9 cellular contexts compared by ENCODE assay signal in the genomic region with DNA sequence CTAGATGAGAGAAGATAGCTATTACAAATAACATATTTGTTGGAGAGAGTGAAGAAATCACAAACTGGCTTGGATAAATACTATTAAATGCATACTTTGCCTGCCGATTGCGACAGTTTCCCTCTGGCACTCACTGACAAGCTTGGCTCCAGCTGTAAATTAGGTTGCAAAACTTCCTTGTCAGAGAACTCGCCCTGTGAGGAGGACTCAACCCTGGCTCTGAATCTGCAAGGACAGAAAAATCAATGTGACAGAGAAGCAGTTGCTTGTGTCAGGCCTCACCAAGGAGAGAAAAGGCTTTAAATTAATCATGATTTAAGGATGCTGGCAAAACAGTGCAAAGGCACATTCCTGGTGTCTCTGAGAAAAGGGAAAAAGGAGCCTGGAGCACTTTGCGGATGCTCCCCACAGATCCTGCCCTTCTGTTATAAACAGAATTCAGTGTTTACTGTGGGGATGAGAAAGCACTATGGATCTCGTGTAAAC.
DNase-seq lines count a peak whose midpoint lies in the region; ATAC-seq and TF ChIP-seq lines count a peak whose summit lies in the region.
"Had no signal": no experiment of that assay in that cellular context is flagged by ENCODE, and none has a peak within 500 bp of the region (broad histone marks: within the 10 kb centered on the region; RNA-seq: fewer than 3 reads in every experiment).

No MANE protein-coding gene starts in this region.

- peak overlapping the region; percentile 57 for H3K27ac ChIP-seq in GM23248
- H3K27ac ChIP-seq in VCaP, result peak overlapping the region; percentile 74
- H3K27ac ChIP-seq in spleen, result peak overlapping the region in 7 of 8 donors; percentile 26 to 75 (median 56)

- 0 out of 2 replicates have a peak overlapping the region, but pooled peaks have one; percentile 1 for H2AFZ ChIP-seq in GM23248

- intact Hi-C loops in spleen (cut with DNase I; ENCODE audit: low total_unique reads), result no loop called here
- intact Hi-C loops in activated CD4-positive, alpha-beta T cell treated with anti-CD3 and anti-CD28 coated beads for 36 hours (cut with DNase I, micrococcal nuclease), result no loop called here

- ATAC-seq in activated CD4-positive, alpha-beta T cell treated with anti-CD3 and anti-CD28 coated beads for 36 hours, result no peak
- no peak for ATAC-seq in HG03439 (IDR thresholded peaks at IDR 0.05; ENCODE audit: unreplicated experiment)

- no peaks in the 10 kb centered on the region for H3K4me1 Mint-ChIP-seq in activated CD4-positive, alpha-beta T cell treated with anti-CD3 and anti-CD28 coated beads for 36 hours
- H3K4me1 Mint-ChIP-seq in progenitor cell of endocrine pancreas (ENCODE audit: low read depth), result peaks cover 15% of the 10 kb centered on the region

- H3F3A ChIP-seq in GM23248 (ENCODE audit: insufficient read depth), result peaks cover 16% of the 10 kb centered on the region

- in situ Hi-C loops in GM23248 (cut with MboI), result no loop called here

- H3K27me3 ChIP-seq in GM23248 (replicated peaks; ENCODE audit: insufficient read depth) (no peaks in the 10 kb centered on the region), spleen (replicated peaks in 1 of 7) (no peaks in the 10 kb centered on the region)

- POLR2A ChIA-PET in activated CD4-positive, alpha-beta T cell treated with anti-CD3 and anti-CD28 coated beads for 36 hours (lab: Charles Lee), result no interaction called here

- H3K4me3 Mint-ChIP-seq in activated CD4-positive, alpha-beta T cell treated with anti-CD3 and anti-CD28 coated beads for 36 hours, result no peak overlapping the region
- no peak overlapping the region for H3K4me3 Mint-ChIP-seq in progenitor cell of endocrine pancreas (ENCODE audit: low read depth)

- TF ChIP-seq POLR2A in spleen (IDR thresholded peaks at IDR 0.05), result no peak

- no peaks in the 10 kb centered on the region for H4K20me1 ChIP-seq in GM23248 (ENCODE audit: insufficient read depth)

- H3K4me3 ChIP-seq in GM23248, result peak overlapping the region; percentile 10
- H3K4me3 ChIP-seq in spleen, result no peak overlapping the region

- H3K36me3 Mint-ChIP-seq in activated CD4-positive, alpha-beta T cell treated with anti-CD3 and anti-CD28 coated beads for 36 hours (ENCODE audit: low read depth), result no peaks in the 10 kb centered on the region
- H3K36me3 Mint-ChIP-seq in progenitor cell of endocrine pancreas (ENCODE audit: insufficient read depth), result no peaks in the 10 kb centered on the region

- H3K4me1 ChIP-seq in GM23248 (ENCODE audit: insufficient read depth) (peaks cover 29% of the 10 kb centered on the region), spleen (peaks cover 0 to 21% (median 8%) of the 10 kb centered on the region in 6 donors)

- no peak for TF ChIP-seq CTCF in VCaP (conservative IDR thresholded peaks at IDR 0.05)
- TF ChIP-seq CTCF in spleen (IDR thresholded peaks at IDR 0.05 in 8 of 11, conservative IDR thresholded peaks at IDR 0.05 in 3 of 11), result no peak
- no peak for TF ChIP-seq CTCF in progenitor cell of endocrine pancreas (IDR thresholded peaks at IDR 0.05; ENCODE audit: unreplicated experiment)

- H3K4me2 ChIP-seq in GM23248 (ENCODE audit: unreplicated experiment), result peak overlapping the region; percentile 54

- H3K36me3 ChIP-seq in GM23248 (ENCODE audit: low read depth), result no peaks in the 10 kb centered on the region
- H3K36me3 ChIP-seq in spleen, result no peaks in the 10 kb centered on the region

- H3K27ac Mint-ChIP-seq in activated CD4-positive, alpha-beta T cell treated with anti-CD3 and anti-CD28 coated beads for 36 hours, result no peak overlapping the region
- no peak overlapping the region for H3K27ac Mint-ChIP-seq in progenitor cell of endocrine pancreas

- no peaks in the 10 kb centered on the region for H3K9me2 ChIP-seq in GM23248 (ENCODE audit: insufficient read depth)

- CTCF ChIA-PET in activated CD4-positive, alpha-beta T cell treated with anti-CD3 and anti-CD28 coated beads for 36 hours (lab: Charles Lee), result no interaction called here

- no peaks in the 10 kb centered on the region for H3K9me3 Mint-ChIP-seq in activated CD4-positive, alpha-beta T cell treated with anti-CD3 and anti-CD28 coated beads for 36 hours (ENCODE audit: low read depth)
- H3K9me3 Mint-ChIP-seq in progenitor cell of endocrine pancreas (ENCODE audit: low read depth), result no peaks in the 10 kb centered on the region

- peak; percentile 90 for DNase-seq in GM23248
- peak; percentile 93 for DNase-seq in iris pigment epithelial cell (ENCODE audit: low read depth)
- no peak for DNase-seq in spleen
- DNase-seq in activated CD4-positive, alpha-beta T cell treated with anti-CD3 and anti-CD28 coated beads for 36 hours, result no peak
- DNase-seq in activated gamma-delta T cell treated with Interleukin-2 at 50 U/mL for 16 hours, result no peak
- no peak for DNase-seq in progenitor cell of endocrine pancreas (ENCODE audit: low spot score, unreplicated experiment)
- DNase-seq: H7 had no signal

- H3K9ac ChIP-seq in GM23248, result peak overlapping the region; percentile 13; the same call in 1 of the 2 replicates

- H3K9me3 ChIP-seq in GM23248 (ENCODE audit: low read depth) (no peaks in the 10 kb centered on the region), spleen (no peaks in the 10 kb centered on the region)

- H3K79me2 ChIP-seq in GM23248 (ENCODE audit: insufficient read depth), result no peaks in the 10 kb centered on the region

- no peaks in the 10 kb centered on the region for H3K27me3 Mint-ChIP-seq in activated CD4-positive, alpha-beta T cell treated with anti-CD3 and anti-CD28 coated beads for 36 hours
- no peaks in the 10 kb centered on the region for H3K27me3 Mint-ChIP-seq in progenitor cell of endocrine pancreas

- WGBS in GM23248 (ENCODE audit: low coverage in 1 of 2, low lambda C conversion rate in 2 of 2, missing lambda C conversion rate in 2 of 2), 2 experiments, result 15 to 17% methylated on average over 5 of the region's 5 CpGs
- 40 to 55% (median 47%) methylated on average over 5 of the region's 5 CpGs for WGBS in spleen, 5 donors

Comparison
In these comparisons a context has a peak if more than half of its experiments do, and no peak if none do; other contexts are left out.
1. DNase-seq: peak in GM23248 (single experiment) and iris pigment epithelial cell (single experiment); none in spleen (single experiment), activated CD4-positive, alpha-beta T cell treated with anti-CD3 and anti-CD28 coated beads for 36 hours (single experiment), activated gamma-delta T cell treated with Interleukin-2 at 50 U/mL for 16 hours (single experiment) and progenitor cell of endocrine pancreas (single experiment).
2. Peak in every context shown above with its lines, with median percentiles within 50 percentile points of each other: H3K27ac ChIP-seq.